ENCODE assay signal across 1 cellular context in genomic region chr1:28302247-28302646, GRCh38.
TF ChIP-seq lines count a peak whose summit lies in the region.

No MANE protein-coding gene starts in this region.

TF ChIP-seq in HepG2, 621 proteins besides CTCF, POLR2A, EP300 and RAD21:
- 0 out of 2 replicates have a peak, but pooled peaks have one; percentile 11 for TF ChIP-seq ZNF770 (CRISPR knock-in tag; IDR thresholded peaks at IDR 0.05)
- TF ChIP-seq ZNF20 (CRISPR knock-in tag; IDR thresholded peaks at IDR 0.05): no peak
TF ChIP-seq in HepG2: peak in this region for 1.
